In the genomic region with DNA sequence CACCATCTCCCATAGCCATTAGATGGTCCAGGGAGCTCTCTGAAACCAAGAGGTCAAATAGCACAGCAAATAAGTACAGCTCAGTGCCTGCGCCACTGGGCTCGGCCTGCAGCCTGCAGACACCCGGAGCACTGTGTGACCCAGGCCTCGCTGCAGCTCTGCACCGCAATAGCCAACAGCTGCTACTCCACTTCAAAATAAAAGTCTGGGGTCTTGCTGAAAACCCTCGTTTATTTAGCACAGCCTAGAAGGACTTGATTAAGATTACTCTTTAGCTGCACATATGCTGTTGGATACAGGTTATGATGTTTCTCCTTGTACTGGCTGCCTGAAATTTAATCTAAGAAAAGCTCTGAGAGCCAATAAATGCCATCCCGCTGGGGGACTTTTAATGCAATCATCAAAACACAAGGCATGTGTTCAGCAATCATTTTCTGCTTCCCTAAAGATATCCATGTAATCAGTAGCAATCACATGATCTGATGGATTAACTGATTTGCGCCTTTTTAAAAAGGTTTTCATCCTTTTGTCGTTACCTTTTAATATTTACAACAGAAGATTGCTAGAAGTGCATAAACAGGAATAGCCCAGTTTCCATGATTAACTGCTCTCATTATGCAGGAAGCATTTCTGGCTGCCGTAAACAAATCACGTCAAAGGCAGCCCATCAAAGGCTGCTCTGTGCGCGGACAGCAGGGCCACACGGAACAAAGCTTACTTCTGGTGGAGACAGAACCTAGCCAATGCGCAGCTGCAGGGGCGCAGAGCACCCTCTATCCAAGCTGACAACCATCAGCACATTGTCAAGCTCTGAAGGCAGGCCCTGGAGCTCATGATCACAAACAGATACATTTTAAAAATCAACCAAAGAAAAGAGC, we compare ENCODE assay signal across 8 cellular contexts. TPM values are rescaled to one million over a fixed set of nuclear protein-coding genes. Genes with fewer than 3 reads are reported as not detected.
A peak's percentile ranks its signal among the peaks of the same experiment; 100 is the strongest.
DNase-seq lines count a peak whose midpoint lies in the region; TF ChIP-seq lines count a peak whose summit lies in the region.

No MANE protein-coding gene starts in this region.

- no peak overlapping the region for H2AK5ac ChIP-seq in H9 (ENCODE audit: insufficient read length, low read length)

- H3K79me1 ChIP-seq in H9 (ENCODE audit: insufficient read depth, low read depth, low read length, poor library complexity, severe bottlenecking), result no peaks in the 10 kb centered on the region

- no peak overlapping the region for H4K8ac ChIP-seq in H9 (replicated peaks; ENCODE audit: insufficient read length, low read depth, low read length)

- TF ChIP-seq CTCF in H9 (conservative IDR thresholded peaks at IDR 0.05) (no peak), kidney epithelial cell (IDR thresholded peaks at IDR 0.05; ENCODE audit: insufficient read depth, low read length, poor library complexity, severe bottlenecking) (no peak), smooth muscle cell (IDR thresholded peaks at IDR 0.05; ENCODE audit: borderline replicate concordance, insufficient read depth, poor library complexity, severe bottlenecking) (no peak)

- no peak overlapping the region for H2BK20ac ChIP-seq in H9 (ENCODE audit: low read depth, low read length, poor library complexity, severe bottlenecking)

- H3K9me3 Mint-ChIP-seq in H9, result no peaks in the 10 kb centered on the region

- H3K9me3 ChIP-seq in H9 (ENCODE audit: control insufficient read depth, low read depth, low read length), result no peaks in the 10 kb centered on the region
- H3K9me3 ChIP-seq in smooth muscle cell (replicated peaks; ENCODE audit: low read depth), result no peaks in the 10 kb centered on the region

- peak overlapping the region; percentile 45 to 91 (median 88) for H3K27ac Mint-ChIP-seq in H9

- H3K27me3 ChIP-seq in H9 (ENCODE audit: insufficient read depth, low read length) (no peaks in the 10 kb centered on the region), kidney epithelial cell (ENCODE audit: control insufficient read depth, insufficient read depth, low read length) (no peaks in the 10 kb centered on the region), smooth muscle cell (ENCODE audit: low read depth) (no peaks in the 10 kb centered on the region)

- H3K14ac ChIP-seq in H9 (ENCODE audit: insufficient read depth, low read length), result no peak overlapping the region

- H3T11ph ChIP-seq in H9 (ENCODE audit: low read length), result no peak overlapping the region

- no peaks in the 10 kb centered on the region; a peak in 1 of 7 replicates for H3K36me3 Mint-ChIP-seq in H9 (ENCODE audit: insufficient read depth in 1 of 3, low read depth in 3 of 3)

- H3K9ac ChIP-seq in H9 (ENCODE audit: extremely low read depth, insufficient read length, low read length) (peak overlapping the region; percentile 24), smooth muscle cell (ENCODE audit: low read depth) (peak overlapping the region; percentile 60)

- no peak overlapping the region for H3K18ac ChIP-seq in H9 (ENCODE audit: insufficient read length, low read depth, low read length)

- H2BK15ac ChIP-seq in H9 (ENCODE audit: low read depth, low read length), result no peak overlapping the region

- in situ Hi-C loops in SK-MEL-5 (cut with HindIII; ENCODE audit: low pct_unique_long_range_greater_than_20kb, low sequenced_read_pairs), result no loop called here

- H3K23ac ChIP-seq in H9 (ENCODE audit: insufficient read length, low read depth, low read length), result no peak overlapping the region

- peaks cover 30 to 32% of the 10 kb centered on the region in 2 experiments for H3K4me1 Mint-ChIP-seq in H9

- peaks cover 9% of the 10 kb centered on the region for H3F3A ChIP-seq in smooth muscle cell (ENCODE audit: low read depth)

- H3K23me2 ChIP-seq in H9 (ENCODE audit: insufficient read length, low read depth, low read length, poor library complexity, severe bottlenecking), result peaks cover 6% of the 10 kb centered on the region

- H4K20me1 ChIP-seq in H9 (ENCODE audit: control insufficient read depth, insufficient read depth, insufficient read length) (no peaks in the 10 kb centered on the region), smooth muscle cell (ENCODE audit: low read depth) (peaks cover 16% of the 10 kb centered on the region)

- H3K79me2 ChIP-seq in H9 (ENCODE audit: insufficient read depth, low read length) (no peaks in the 10 kb centered on the region), smooth muscle cell (ENCODE audit: low read depth) (peaks cover 37% of the 10 kb centered on the region)

- H2BK12ac ChIP-seq in H9 (ENCODE audit: insufficient read length, low read depth, low read length), result no peak overlapping the region

- H2BK5ac ChIP-seq in H9 (ENCODE audit: insufficient read length, low read length), result no peak overlapping the region

- H3K27ac ChIP-seq in H9 (ENCODE audit: insufficient read length, low read depth, low read length) (no peak overlapping the region), smooth muscle cell (ENCODE audit: low read depth) (peak overlapping the region; percentile 80)

- WGBS in H9 (ENCODE audit: extremely low coverage, insufficient read length, low lambda C conversion rate), result no CpG with 5 or more reads among the region's 16 CpGs
- 3% methylated on average over 16 of the region's 16 CpGs for WGBS in smooth muscle cell (ENCODE audit: low lambda C conversion rate)

- no peaks in the 10 kb centered on the region for H3K27me3 Mint-ChIP-seq in H9 (ENCODE audit: low read depth)

- no peak overlapping the region for H2AFZ ChIP-seq in H9 (ENCODE audit: low read length)
- H2AFZ ChIP-seq in smooth muscle cell (ENCODE audit: low read depth), result peak overlapping the region; percentile 70

- H3K36me3 ChIP-seq in kidney epithelial cell (ENCODE audit: control insufficient read depth, insufficient read depth, low read length) (no peaks in the 10 kb centered on the region), smooth muscle cell (ENCODE audit: low read depth) (no peaks in the 10 kb centered on the region)

- no peak overlapping the region for H4K91ac ChIP-seq in H9 (ENCODE audit: insufficient read length, low read depth, low read length)

- no peak overlapping the region for H3K56ac ChIP-seq in H9 (ENCODE audit: insufficient read length, low read depth, low read length)

- peak overlapping the region; percentile 25 for H3K4me3 ChIP-seq in kidney epithelial cell (ENCODE audit: low read depth, low read length)
- peak overlapping the region; percentile 42 for H3K4me3 ChIP-seq in smooth muscle cell

- H3K4me2 ChIP-seq in H9 (ENCODE audit: insufficient read depth, insufficient read length, low read length), result peak overlapping the region; percentile 62
- H3K4me2 ChIP-seq in smooth muscle cell, result peak overlapping the region; percentile 83

- peak; percentile 42 for DNase-seq in SIG-M5 treated with dmso at 0.1 percent for 504 hours (lab: John Stamatoyannopoulos, UW; ENCODE audit: unreplicated experiment)
- no peak for DNase-seq in SIG-M5 (lab: John Stamatoyannopoulos, UW)
- peak; percentile 78 for DNase-seq in H9
- peak; percentile 91 for DNase-seq in LHCN-M2 (ENCODE audit: low read depth)
- DNase-seq in SK-MEL-5 (ENCODE audit: low read depth, low spot score), result peak; percentile 98
- DNase-seq in dedifferentiated amniotic fluid mesenchymal stem cell (ENCODE audit: extremely low spot score), result peak; percentile 57
- DNase-seq in kidney epithelial cell (ENCODE audit: low read depth), result peak; percentile 32
- DNase-seq in smooth muscle cell (lab: John Stamatoyannopoulos, UW; ENCODE audit: unreplicated experiment), result peak; percentile 5

- no peak overlapping the region for H4K5ac ChIP-seq in H9 (ENCODE audit: insufficient read length, low read depth, low read length)

- no peak overlapping the region for H2BK120ac ChIP-seq in H9 (ENCODE audit: low read depth, low read length, poor library complexity, severe bottlenecking)

- H3K4ac ChIP-seq in H9 (ENCODE audit: low read depth, low read length), result no peak overlapping the region

- peaks cover 3% of the 10 kb centered on the region; the same call in 1 of the 2 replicates for H3K4me1 ChIP-seq in H9 (ENCODE audit: insufficient read depth, low read length)
- peaks cover 24% of the 10 kb centered on the region for H3K4me1 ChIP-seq in smooth muscle cell (ENCODE audit: low read depth)

- peak overlapping the region; percentile 41 to 48 for H3K4me3 Mint-ChIP-seq in H9

RNA-seq across cellular contexts. Expression of a gene that starts 58.8 kb away (rescaled TPM):
- total RNA-seq in H9 (2021) (55.5 and 60.5 TPM in 2 replicates), LHCN-M2 (2014; rRNA removed) (52.0 and 66.8 TPM in 2 replicates), kidney epithelial cell (37.8 and 52.4 TPM in 2 replicates), smooth muscle cell (61.4 and 74.4 TPM in 2 replicates)
- polyA plus RNA-seq in LHCN-M2 (2012), result 10.5 TPM
- total RNA-seq in SK-MEL-5 (2014; rRNA removed; shearing (Covaris generic)), result 91.8 and 95.2 TPM in 2 replicates
- 34.7 and 37.5 TPM in 2 replicates for polyA plus RNA-seq in SK-MEL-5 (2015; cell fraction: cytosol; rRNA removed)
- 67.0 and 83.5 TPM in 2 replicates for polyA plus RNA-seq in SK-MEL-5 (2015; cell fraction: nucleus; rRNA removed)
- 17.9 and 20.9 TPM in 2 replicates for polyA plus RNA-seq in smooth muscle cell
